In genomic region chr11:104343578-104343977, GRCh38 we compare ENCODE assay signal across 8 cellular contexts.
A peak's percentile ranks its signal among the peaks of the same experiment; 100 is the strongest.
DNase-seq lines count a peak whose midpoint lies in the region; ATAC-seq and TF ChIP-seq lines count a peak whose summit lies in the region.

No MANE protein-coding gene starts in this region.

- no peaks in the 10 kb centered on the region for H3K27me3 ChIP-seq in DOHH2 (ENCODE audit: control insufficient read depth, low read length)
- no peaks in the 10 kb centered on the region for H3K27me3 ChIP-seq in naive thymus-derived CD4-positive, alpha-beta T cell (ENCODE audit: control insufficient read depth in 2 of 2, insufficient read depth in 2 of 2, low read length in 2 of 2)

- DNase-seq in NCI-H2081 treated with DMSO at 0.1 percent for 48 hours (lab: John Stamatoyannopoulos, UW) (peak; percentile 73), germinal center (ENCODE audit: low spot score) (peak; percentile 3), glomerular visceral epithelial cell (ENCODE audit: extremely low spot score) (no peak), HCEC 1CT (no peak)
- no peak for DNase-seq in naive thymus-derived CD4-positive, alpha-beta T cell
- DNase-seq in activated CD4-positive, CD25-positive, alpha-beta regulatory T cell (lab: John Stamatoyannopoulos, UW): no peak

- H3K9me2 ChIP-seq in DOHH2 (replicated peaks; ENCODE audit: control insufficient read depth, low read length): no peaks in the 10 kb centered on the region

- no peaks in the 10 kb centered on the region for H3K4me1 Mint-ChIP-seq in naive thymus-derived CD4-positive, alpha-beta T cell

- CTCF ChIA-PET in naive thymus-derived CD4-positive, alpha-beta T cell (lab: Charles Lee): no interaction called here

- peaks cover 0 to 5% (median 0%) of the 10 kb centered on the region in 11 donors for H3K9me3 Mint-ChIP-seq in naive thymus-derived CD4-positive, alpha-beta T cell

- TF ChIP-seq CTCF in DOHH2 (IDR thresholded peaks at IDR 0.05; ENCODE audit: low read depth, low read length, poor library complexity, severe bottlenecking): peak; percentile 55

- H3K27ac Mint-ChIP-seq in naive thymus-derived CD4-positive, alpha-beta T cell: no peak overlapping the region

- H3K36me3 Mint-ChIP-seq in naive thymus-derived CD4-positive, alpha-beta T cell: no peaks in the 10 kb centered on the region

- H3K4me3 Mint-ChIP-seq in naive thymus-derived CD4-positive, alpha-beta T cell: no peak overlapping the region

- H3K27me3 Mint-ChIP-seq in naive thymus-derived CD4-positive, alpha-beta T cell: peaks cover 0 to 6% (median 0%) of the 10 kb centered on the region in 5 donors

- ATAC-seq in GM21576 (IDR thresholded peaks at IDR 0.05; ENCODE audit: unreplicated experiment): peak; percentile 62
- no peak for ATAC-seq in naive thymus-derived CD4-positive, alpha-beta T cell

- peaks cover 11% of the 10 kb centered on the region for H3F3A ChIP-seq in DOHH2 (ENCODE audit: control insufficient read depth, insufficient read depth)

- H3K4me3 ChIP-seq in DOHH2 (ENCODE audit: low read length): no peak overlapping the region
- H3K4me3 ChIP-seq in naive thymus-derived CD4-positive, alpha-beta T cell (ENCODE audit: low read length): no peak overlapping the region

- intact Hi-C loops in naive thymus-derived CD4-positive, alpha-beta T cell (cut with micrococcal nuclease): no loop called here

- no peaks in the 10 kb centered on the region for H3K79me2 ChIP-seq in DOHH2 (ENCODE audit: control insufficient read depth, low read length)

- H4K20me1 ChIP-seq in DOHH2 (ENCODE audit: control insufficient read depth, insufficient read depth, low read depth, low read length): no peaks in the 10 kb centered on the region

- no peak overlapping the region for H3K27ac ChIP-seq in DOHH2 (ENCODE audit: low read depth, low read length)
- H3K27ac ChIP-seq in naive thymus-derived CD4-positive, alpha-beta T cell (ENCODE audit: low read depth, low read length): no peak overlapping the region

- POLR2A ChIA-PET in naive thymus-derived CD4-positive, alpha-beta T cell (lab: Charles Lee): no interaction called here

- H3K4me1 ChIP-seq in DOHH2 (ENCODE audit: control insufficient read depth, low read length): peaks cover 15% of the 10 kb centered on the region
- no peaks in the 10 kb centered on the region for H3K4me1 ChIP-seq in naive thymus-derived CD4-positive, alpha-beta T cell (ENCODE audit: control insufficient read depth in 2 of 2, insufficient read depth in 2 of 2, low read length in 2 of 2)

- 0 out of 2 replicates have a peak, but pooled peaks cover 4% of the 10 kb centered on the region for H3K9me3 ChIP-seq in DOHH2 (ENCODE audit: control insufficient read depth, insufficient read depth, low read length)
- H3K9me3 ChIP-seq in naive thymus-derived CD4-positive, alpha-beta T cell (ENCODE audit: control insufficient read depth in 2 of 3, low read length in 3 of 3): no peaks in the 10 kb centered on the region

- no peak overlapping the region for H3K4me2 ChIP-seq in DOHH2 (ENCODE audit: low read length)

- H3K36me3 ChIP-seq in DOHH2 (ENCODE audit: control insufficient read depth, low read length): no peaks in the 10 kb centered on the region
- H3K36me3 ChIP-seq in naive thymus-derived CD4-positive, alpha-beta T cell (ENCODE audit: control insufficient read depth in 2 of 3, insufficient read depth in 3 of 3, low read length in 3 of 3): no peaks in the 10 kb centered on the region

Comparison
In these comparisons a context has a peak if more than half of its experiments do, and no peak if none do; other contexts are left out.
1. DNase-seq: peak in NCI-H2081 treated with DMSO at 0.1 percent for 48 hours (single experiment) and germinal center (single experiment); none in naive thymus-derived CD4-positive, alpha-beta T cell (0 of 9), glomerular visceral epithelial cell (single experiment), HCEC 1CT (single experiment) and activated CD4-positive, CD25-positive, alpha-beta regulatory T cell (0 of 4).